In the genomic region with DNA sequence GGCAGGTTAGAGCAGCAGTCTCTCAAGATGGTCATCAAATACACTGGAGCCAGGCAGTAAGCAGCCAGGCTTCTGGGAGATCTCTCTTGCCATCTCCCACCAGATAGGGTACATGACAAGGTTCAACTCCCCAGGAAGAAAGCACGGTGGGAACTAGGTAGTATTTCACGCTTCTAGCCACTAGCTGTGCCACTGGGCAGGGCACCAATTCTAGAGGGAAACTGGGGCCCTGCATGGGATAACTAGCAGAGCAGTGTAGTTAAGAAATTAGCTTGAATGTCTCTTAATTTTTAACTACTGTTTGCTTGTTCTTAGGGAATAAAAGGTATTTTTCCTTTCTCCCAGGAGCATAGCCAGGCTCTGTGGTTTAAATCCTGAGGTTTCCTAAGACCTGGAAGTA, we compare ENCODE assay signal across 21 cellular contexts.
"Had no signal": no experiment of that assay in that cellular context is flagged by ENCODE, and none has a peak within 500 bp of the region (broad histone marks: within the 10 kb centered on the region; RNA-seq: fewer than 3 reads in every experiment).

No MANE protein-coding gene starts in this region.

- H3K36me3 ChIP-seq: Peyer's patch, SJCRH30 had no signal

- DNase-seq: activated CD4-positive, alpha-beta memory T cell treated with anti-CD3 and anti-CD28 coated beads for 36 hours; activated CD4-positive, alpha-beta T cell treated with anti-CD3 and anti-CD28 coated beads, Interleukin-2, amount 10 ng/mL, durations not matched to agents 7 days and 5 days; activated CD4-positive, CD25-positive, alpha-beta regulatory T cell; activated CD8-positive, alpha-beta memory T cell treated with anti-CD3 and anti-CD28 coated beads for 24 hours; activated gamma-delta T cell treated with Interleukin-2 at 50 U/mL for 16 hours; activated naive CD4-positive, alpha-beta T cell treated with anti-CD3 and anti-CD28 coated beads, Interleukin-2, amount 10 ng/mL, durations not matched to agents 7 days and 5 days; activated naive CD8-positive, alpha-beta T cell treated with anti-CD3 and anti-CD28 coated beads for 36 hours; activated T-cell treated with anti-CD3 and anti-CD28 coated beads, Interleukin-2, amount 50 U/mL, for 72 hours; NCI-H1048; NCI-H146; NCI-H187 treated with DMSO at 0.1 percent for 48 hours; NCI-H2081 treated with DMSO at 0.1 percent for 48 hours; NCI-H446; NCI-H524; Peyer's patch; Right ventricle myocardium superior; SJCRH30; SK-N-SH; T-helper 1 cell had no signal

- H3K4me2 ChIP-seq: SK-N-SH had no signal

- H3K4me3 ChIP-seq: Peyer's patch, SJCRH30 had no signal

- H3K4me1 ChIP-seq: Peyer's patch, SJCRH30 had no signal

- H3K9ac ChIP-seq: SK-N-SH had no signal

- H3K9me3 ChIP-seq: Peyer's patch, SJCRH30 had no signal

- H3K27ac ChIP-seq: Peyer's patch, RWPE1, SJCRH30, VCaP had no signal

- ATAC-seq: activated T-cell treated with anti-CD3 and anti-CD28 coated beads, Interleukin-2, amount 50 U/mL, for 72 hours had no signal

- H3K27me3 ChIP-seq: Peyer's patch had no signal
